1 cellular context compared by ENCODE assay signal in the genomic region with DNA sequence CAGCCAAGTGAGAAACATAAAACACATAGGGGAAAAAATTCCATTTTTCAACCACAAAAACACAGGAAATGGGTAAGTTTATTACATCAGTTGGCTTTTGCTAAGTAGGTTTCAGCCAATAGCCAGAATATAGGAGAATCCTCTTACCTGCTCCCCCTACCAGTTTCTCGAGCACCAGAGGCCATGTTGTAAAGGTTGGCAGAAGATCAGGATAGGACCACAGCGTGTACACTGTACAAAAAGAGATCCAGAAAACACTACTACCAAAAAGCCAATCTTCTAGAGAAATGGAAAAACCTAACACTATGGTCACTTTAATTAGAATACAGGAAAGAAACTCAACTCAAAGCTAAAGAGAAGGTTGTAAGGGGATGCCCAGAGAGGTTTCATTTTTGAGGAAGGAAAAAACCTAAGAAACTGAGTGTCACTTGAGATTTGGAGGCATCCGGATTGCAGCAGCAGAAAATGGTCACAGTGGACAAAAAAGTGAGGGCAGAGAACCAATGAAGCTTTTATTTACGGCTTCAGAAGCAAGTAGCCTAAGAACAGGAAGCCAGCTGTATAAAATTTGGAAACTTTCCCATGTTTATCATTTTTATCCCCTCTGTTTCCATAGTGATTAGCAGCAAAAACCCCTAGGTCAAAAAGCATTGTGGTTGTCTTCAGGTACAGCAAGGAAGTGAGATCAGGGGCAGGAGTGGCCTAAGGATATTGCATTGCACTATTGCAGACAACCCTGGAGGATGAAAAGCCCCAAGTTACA.
TF ChIP-seq lines count a peak whose summit lies in the region.

No MANE protein-coding gene starts in this region.

TF ChIP-seq in GM12878, 131 proteins besides CTCF, POLR2A, EP300 and RAD21 (continued from another document and continues in another):
- TF ChIP-seq NRF1 (conservative IDR thresholded peaks at IDR 0.05; ENCODE audit: low read depth, low read length) (no peak), KDM1A (IDR thresholded peaks at IDR 0.05; ENCODE audit: borderline replicate concordance) (no peak), ESRRA (IDR thresholded peaks at IDR 0.05; ENCODE audit: low read length) (no peak), EZH2 (IDR thresholded peaks at IDR 0.05; ENCODE audit: borderline replicate concordance, control insufficient read depth, low read depth, low read length) (no peak), MEF2A (IDR thresholded peaks at IDR 0.05; ENCODE audit: insufficient read depth, low read depth, low read length) (no peak), BMI1 (IDR thresholded peaks at IDR 0.05; ENCODE audit: borderline replicate concordance) (no peak), MXI1 (IDR thresholded peaks at IDR 0.05; ENCODE audit: low read depth, low read length) (no peak), IRF4 (IDR thresholded peaks at IDR 0.05; ENCODE audit: low read depth, low read length) (no peak), CEBPB (IDR thresholded peaks at IDR 0.05; ENCODE audit: borderline replicate concordance in 1 of 2, low read depth in 2 of 2, low read length in 2 of 2) (no peak), NBN (IDR thresholded peaks at IDR 0.05) (no peak), PAX5 (IDR thresholded peaks at IDR 0.05; ENCODE audit: borderline replicate concordance, low read depth, low read length) (no peak), TARDBP (IDR thresholded peaks at IDR 0.05; ENCODE audit: borderline replicate concordance) (no peak), IKZF2 (IDR thresholded peaks at IDR 0.05) (peak; percentile 65 to 70), JUND (IDR thresholded peaks at IDR 0.05; ENCODE audit: low read depth, low read length) (no peak), DPF2 (IDR thresholded peaks at IDR 0.05) (peak; percentile 23; the same call in 1 of the 2 replicates), ASH2L (IDR thresholded peaks at IDR 0.05; ENCODE audit: borderline replicate concordance, low read depth) (no peak), GATAD2B (conservative IDR thresholded peaks at IDR 0.05; ENCODE audit: low read depth) (no peak), HDAC2 (IDR thresholded peaks at IDR 0.05) (no peak), EED (IDR thresholded peaks at IDR 0.05; ENCODE audit: low read depth) (no peak; the same call in 1 of the 2 replicates), SMARCA5 (IDR thresholded peaks at IDR 0.05) (no peak), GABPA (IDR thresholded peaks at IDR 0.05; ENCODE audit: low read depth) (peak; percentile 57), SRF (IDR thresholded peaks at IDR 0.05; ENCODE audit: low read depth in 2 of 2, low read length in 2 of 2) (no peak), SUPT20H (IDR thresholded peaks at IDR 0.05; ENCODE audit: borderline replicate concordance, control insufficient read depth, low read depth, low read length) (no peak), HDGF (IDR thresholded peaks at IDR 0.05) (no peak), SUZ12 (IDR thresholded peaks at IDR 0.05; ENCODE audit: unreplicated experiment) (no peak), MEF2B (IDR thresholded peaks at IDR 0.05; ENCODE audit: partially characterized antibody, poor library complexity, severe bottlenecking) (no peak), WRNIP1 (IDR thresholded peaks at IDR 0.05; ENCODE audit: borderline replicate concordance, low read depth, low read length) (no peak), MTA2 (IDR thresholded peaks at IDR 0.05; ENCODE audit: low read depth) (peak; percentile 28; the same call in 1 of the 2 replicates), SMAD5 (IDR thresholded peaks at IDR 0.05; ENCODE audit: low read depth) (no peak), ZNF217 (IDR thresholded peaks at IDR 0.05) (no peak), TBL1XR1 (IDR thresholded peaks at IDR 0.05; ENCODE audit: low read depth, low read length) (no peak), BHLHE40 (IDR thresholded peaks at IDR 0.05; ENCODE audit: borderline replicate concordance in 1 of 2, low read depth in 2 of 2, low read length in 1 of 2) (no peak), ATF7 (IDR thresholded peaks at IDR 0.05; ENCODE audit: low read depth) (peak; percentile 7; the same call in 1 of the 2 replicates), TAF1 (IDR thresholded peaks at IDR 0.05; ENCODE audit: borderline replicate concordance, low read depth, low read length) (no peak), BACH1 (IDR thresholded peaks at IDR 0.05; ENCODE audit: borderline replicate concordance) (no peak), CBFB (IDR thresholded peaks at IDR 0.05; ENCODE audit: low read depth) (no peak), TCF7 (IDR thresholded peaks at IDR 0.05; ENCODE audit: borderline replicate concordance) (no peak), ZNF274 (IDR thresholded peaks at IDR 0.05; ENCODE audit: insufficient read depth, insufficient read length) (no peak), ZNF622 (IDR thresholded peaks at IDR 0.05) (no peak), HDAC6 (IDR thresholded peaks at IDR 0.05; ENCODE audit: unreplicated experiment) (no peak), SIX5 (IDR thresholded peaks at IDR 0.05; ENCODE audit: low read depth, low read length, severe bottlenecking) (no peak), CBX5 (IDR thresholded peaks at IDR 0.05; ENCODE audit: low read depth) (no peak), CREB1 (IDR thresholded peaks at IDR 0.05; ENCODE audit: low read depth) (peak; percentile 16; the same call in 1 of the 2 replicates), NR2F1 (conservative IDR thresholded peaks at IDR 0.05) (no peak)
- TF ChIP-seq, protein P1, sequence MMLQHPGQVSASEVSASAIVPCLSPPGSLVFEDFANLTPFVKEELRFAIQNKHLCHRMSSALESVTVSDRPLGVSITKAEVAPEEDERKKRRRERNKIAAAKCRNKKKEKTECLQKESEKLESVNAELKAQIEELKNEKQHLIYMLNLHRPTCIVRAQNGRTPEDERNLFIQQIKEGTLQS (IDR thresholded peaks at IDR 0.05; ENCODE audit: borderline replicate concordance, extremely low read depth, low read depth, low read length): no peak
- TF ChIP-seq, protein P2, sequence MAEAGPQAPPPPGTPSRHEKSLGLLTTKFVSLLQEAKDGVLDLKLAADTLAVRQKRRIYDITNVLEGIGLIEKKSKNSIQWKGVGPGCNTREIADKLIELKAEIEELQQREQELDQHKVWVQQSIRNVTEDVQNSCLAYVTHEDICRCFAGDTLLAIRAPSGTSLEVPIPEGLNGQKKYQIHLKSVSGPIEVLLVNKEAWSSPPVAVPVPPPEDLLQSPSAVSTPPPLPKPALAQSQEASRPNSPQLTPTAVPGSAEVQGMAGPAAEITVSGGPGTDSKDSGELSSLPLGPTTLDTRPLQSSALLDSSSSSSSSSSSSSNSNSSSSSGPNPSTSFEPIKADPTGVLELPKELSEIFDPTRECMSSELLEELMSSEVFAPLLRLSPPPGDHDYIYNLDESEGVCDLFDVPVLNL (IDR thresholded peaks at IDR 0.05; ENCODE audit: low read depth, low read length): no peak
- TF ChIP-seq, protein P3, sequence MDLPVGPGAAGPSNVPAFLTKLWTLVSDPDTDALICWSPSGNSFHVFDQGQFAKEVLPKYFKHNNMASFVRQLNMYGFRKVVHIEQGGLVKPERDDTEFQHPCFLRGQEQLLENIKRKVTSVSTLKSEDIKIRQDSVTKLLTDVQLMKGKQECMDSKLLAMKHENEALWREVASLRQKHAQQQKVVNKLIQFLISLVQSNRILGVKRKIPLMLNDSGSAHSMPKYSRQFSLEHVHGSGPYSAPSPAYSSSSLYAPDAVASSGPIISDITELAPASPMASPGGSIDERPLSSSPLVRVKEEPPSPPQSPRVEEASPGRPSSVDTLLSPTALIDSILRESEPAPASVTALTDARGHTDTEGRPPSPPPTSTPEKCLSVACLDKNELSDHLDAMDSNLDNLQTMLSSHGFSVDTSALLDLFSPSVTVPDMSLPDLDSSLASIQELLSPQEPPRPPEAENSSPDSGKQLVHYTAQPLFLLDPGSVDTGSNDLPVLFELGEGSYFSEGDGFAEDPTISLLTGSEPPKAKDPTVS (IDR thresholded peaks at IDR 0.05; ENCODE audit: low read depth, low read length): no peak
- TF ChIP-seq, protein P4, sequence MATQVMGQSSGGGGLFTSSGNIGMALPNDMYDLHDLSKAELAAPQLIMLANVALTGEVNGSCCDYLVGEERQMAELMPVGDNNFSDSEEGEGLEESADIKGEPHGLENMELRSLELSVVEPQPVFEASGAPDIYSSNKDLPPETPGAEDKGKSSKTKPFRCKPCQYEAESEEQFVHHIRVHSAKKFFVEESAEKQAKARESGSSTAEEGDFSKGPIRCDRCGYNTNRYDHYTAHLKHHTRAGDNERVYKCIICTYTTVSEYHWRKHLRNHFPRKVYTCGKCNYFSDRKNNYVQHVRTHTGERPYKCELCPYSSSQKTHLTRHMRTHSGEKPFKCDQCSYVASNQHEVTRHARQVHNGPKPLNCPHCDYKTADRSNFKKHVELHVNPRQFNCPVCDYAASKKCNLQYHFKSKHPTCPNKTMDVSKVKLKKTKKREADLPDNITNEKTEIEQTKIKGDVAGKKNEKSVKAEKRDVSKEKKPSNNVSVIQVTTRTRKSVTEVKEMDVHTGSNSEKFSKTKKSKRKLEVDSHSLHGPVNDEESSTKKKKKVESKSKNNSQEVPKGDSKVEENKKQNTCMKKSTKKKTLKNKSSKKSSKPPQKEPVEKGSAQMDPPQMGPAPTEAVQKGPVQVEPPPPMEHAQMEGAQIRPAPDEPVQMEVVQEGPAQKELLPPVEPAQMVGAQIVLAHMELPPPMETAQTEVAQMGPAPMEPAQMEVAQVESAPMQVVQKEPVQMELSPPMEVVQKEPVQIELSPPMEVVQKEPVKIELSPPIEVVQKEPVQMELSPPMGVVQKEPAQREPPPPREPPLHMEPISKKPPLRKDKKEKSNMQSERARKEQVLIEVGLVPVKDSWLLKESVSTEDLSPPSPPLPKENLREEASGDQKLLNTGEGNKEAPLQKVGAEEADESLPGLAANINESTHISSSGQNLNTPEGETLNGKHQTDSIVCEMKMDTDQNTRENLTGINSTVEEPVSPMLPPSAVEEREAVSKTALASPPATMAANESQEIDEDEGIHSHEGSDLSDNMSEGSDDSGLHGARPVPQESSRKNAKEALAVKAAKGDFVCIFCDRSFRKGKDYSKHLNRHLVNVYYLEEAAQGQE (IDR thresholded peaks at IDR 0.05; ENCODE audit: low read depth, low read length): no peak
- TF ChIP-seq, protein P5, sequence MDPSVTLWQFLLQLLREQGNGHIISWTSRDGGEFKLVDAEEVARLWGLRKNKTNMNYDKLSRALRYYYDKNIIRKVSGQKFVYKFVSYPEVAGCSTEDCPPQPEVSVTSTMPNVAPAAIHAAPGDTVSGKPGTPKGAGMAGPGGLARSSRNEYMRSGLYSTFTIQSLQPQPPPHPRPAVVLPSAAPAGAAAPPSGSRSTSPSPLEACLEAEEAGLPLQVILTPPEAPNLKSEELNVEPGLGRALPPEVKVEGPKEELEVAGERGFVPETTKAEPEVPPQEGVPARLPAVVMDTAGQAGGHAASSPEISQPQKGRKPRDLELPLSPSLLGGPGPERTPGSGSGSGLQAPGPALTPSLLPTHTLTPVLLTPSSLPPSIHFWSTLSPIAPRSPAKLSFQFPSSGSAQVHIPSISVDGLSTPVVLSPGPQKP (IDR thresholded peaks at IDR 0.05; ENCODE audit: low read depth, low read length): no peak
- TF ChIP-seq, protein P6, sequence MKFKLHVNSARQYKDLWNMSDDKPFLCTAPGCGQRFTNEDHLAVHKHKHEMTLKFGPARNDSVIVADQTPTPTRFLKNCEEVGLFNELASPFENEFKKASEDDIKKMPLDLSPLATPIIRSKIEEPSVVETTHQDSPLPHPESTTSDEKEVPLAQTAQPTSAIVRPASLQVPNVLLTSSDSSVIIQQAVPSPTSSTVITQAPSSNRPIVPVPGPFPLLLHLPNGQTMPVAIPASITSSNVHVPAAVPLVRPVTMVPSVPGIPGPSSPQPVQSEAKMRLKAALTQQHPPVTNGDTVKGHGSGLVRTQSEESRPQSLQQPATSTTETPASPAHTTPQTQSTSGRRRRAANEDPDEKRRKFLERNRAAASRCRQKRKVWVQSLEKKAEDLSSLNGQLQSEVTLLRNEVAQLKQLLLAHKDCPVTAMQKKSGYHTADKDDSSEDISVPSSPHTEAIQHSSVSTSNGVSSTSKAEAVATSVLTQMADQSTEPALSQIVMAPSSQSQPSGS (IDR thresholded peaks at IDR 0.05; ENCODE audit: low read length): no peak; the same call in 1 of the 2 replicates
- TF ChIP-seq, protein P7, sequence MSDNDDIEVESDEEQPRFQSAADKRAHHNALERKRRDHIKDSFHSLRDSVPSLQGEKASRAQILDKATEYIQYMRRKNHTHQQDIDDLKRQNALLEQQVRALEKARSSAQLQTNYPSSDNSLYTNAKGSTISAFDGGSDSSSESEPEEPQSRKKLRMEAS (IDR thresholded peaks at IDR 0.05; ENCODE audit: low read depth, low read length): no peak
- TF ChIP-seq, protein P8, sequence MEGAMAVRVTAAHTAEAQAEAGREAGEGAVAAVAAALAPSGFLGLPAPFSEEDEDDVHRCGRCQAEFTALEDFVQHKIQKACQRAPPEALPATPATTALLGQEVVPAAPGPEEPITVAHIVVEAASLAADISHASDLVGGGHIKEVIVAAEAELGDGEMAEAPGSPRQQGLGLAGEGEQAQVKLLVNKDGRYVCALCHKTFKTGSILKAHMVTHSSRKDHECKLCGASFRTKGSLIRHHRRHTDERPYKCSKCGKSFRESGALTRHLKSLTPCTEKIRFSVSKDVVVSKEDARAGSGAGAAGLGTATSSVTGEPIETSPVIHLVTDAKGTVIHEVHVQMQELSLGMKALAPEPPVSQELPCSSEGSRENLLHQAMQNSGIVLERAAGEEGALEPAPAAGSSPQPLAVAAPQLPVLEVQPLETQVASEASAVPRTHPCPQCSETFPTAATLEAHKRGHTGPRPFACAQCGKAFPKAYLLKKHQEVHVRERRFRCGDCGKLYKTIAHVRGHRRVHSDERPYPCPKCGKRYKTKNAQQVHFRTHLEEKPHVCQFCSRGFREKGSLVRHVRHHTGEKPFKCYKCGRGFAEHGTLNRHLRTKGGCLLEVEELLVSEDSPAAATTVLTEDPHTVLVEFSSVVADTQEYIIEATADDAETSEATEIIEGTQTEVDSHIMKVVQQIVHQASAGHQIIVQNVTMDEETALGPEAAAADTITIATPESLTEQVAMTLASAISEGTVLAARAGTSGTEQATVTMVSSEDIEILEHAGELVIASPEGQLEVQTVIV (IDR thresholded peaks at IDR 0.05; ENCODE audit: borderline replicate concordance, partially characterized antibody): no peak
- TF ChIP-seq, protein P9, sequence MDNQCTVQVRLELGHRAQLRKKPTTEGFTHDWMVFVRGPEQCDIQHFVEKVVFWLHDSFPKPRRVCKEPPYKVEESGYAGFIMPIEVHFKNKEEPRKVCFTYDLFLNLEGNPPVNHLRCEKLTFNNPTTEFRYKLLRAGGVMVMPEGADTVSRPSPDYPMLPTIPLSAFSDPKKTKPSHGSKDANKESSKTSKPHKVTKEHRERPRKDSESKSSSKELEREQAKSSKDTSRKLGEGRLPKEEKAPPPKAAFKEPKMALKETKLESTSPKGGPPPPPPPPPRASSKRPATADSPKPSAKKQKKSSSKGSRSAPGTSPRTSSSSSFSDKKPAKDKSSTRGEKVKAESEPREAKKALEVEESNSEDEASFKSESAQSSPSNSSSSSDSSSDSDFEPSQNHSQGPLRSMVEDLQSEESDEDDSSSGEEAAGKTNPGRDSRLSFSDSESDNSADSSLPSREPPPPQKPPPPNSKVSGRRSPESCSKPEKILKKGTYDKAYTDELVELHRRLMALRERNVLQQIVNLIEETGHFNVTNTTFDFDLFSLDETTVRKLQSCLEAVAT (IDR thresholded peaks at IDR 0.05): no peak
- TF ChIP-seq, protein P10, sequence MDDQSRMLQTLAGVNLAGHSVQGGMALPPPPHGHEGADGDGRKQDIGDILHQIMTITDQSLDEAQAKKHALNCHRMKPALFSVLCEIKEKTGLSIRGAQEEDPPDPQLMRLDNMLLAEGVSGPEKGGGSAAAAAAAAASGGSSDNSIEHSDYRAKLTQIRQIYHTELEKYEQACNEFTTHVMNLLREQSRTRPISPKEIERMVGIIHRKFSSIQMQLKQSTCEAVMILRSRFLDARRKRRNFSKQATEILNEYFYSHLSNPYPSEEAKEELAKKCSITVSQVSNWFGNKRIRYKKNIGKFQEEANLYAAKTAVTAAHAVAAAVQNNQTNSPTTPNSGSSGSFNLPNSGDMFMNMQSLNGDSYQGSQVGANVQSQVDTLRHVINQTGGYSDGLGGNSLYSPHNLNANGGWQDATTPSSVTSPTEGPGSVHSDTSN (IDR thresholded peaks at IDR 0.05; ENCODE audit: insufficient replicate concordance, low read depth, low read length): no peak
